1 cellular context compared by ENCODE assay signal in genomic region chrX:114619874-114620273, GRCh38.
TF ChIP-seq lines count a peak whose summit lies in the region.

No MANE protein-coding gene starts in this region.

TF ChIP-seq in HCT116, 20 proteins besides CTCF, POLR2A, EP300 and RAD21 (continued from another document):
- TF ChIP-seq, protein P1, sequence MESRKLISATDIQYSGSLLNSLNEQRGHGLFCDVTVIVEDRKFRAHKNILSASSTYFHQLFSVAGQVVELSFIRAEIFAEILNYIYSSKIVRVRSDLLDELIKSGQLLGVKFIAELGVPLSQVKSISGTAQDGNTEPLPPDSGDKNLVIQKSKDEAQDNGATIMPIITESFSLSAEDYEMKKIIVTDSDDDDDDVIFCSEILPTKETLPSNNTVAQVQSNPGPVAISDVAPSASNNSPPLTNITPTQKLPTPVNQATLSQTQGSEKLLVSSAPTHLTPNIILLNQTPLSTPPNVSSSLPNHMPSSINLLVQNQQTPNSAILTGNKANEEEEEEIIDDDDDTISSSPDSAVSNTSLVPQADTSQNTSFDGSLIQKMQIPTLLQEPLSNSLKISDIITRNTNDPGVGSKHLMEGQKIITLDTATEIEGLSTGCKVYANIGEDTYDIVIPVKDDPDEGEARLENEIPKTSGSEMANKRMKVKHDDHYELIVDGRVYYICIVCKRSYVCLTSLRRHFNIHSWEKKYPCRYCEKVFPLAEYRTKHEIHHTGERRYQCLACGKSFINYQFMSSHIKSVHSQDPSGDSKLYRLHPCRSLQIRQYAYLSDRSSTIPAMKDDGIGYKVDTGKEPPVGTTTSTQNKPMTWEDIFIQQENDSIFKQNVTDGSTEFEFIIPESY (IDR thresholded peaks at IDR 0.05; ENCODE audit: extremely low read depth, insufficient replicate concordance, low read length) = no peak
- TF ChIP-seq SRF (IDR thresholded peaks at IDR 0.05; ENCODE audit: low read depth) = no peak
